8 cellular contexts compared by ENCODE assay signal in the genomic region with DNA sequence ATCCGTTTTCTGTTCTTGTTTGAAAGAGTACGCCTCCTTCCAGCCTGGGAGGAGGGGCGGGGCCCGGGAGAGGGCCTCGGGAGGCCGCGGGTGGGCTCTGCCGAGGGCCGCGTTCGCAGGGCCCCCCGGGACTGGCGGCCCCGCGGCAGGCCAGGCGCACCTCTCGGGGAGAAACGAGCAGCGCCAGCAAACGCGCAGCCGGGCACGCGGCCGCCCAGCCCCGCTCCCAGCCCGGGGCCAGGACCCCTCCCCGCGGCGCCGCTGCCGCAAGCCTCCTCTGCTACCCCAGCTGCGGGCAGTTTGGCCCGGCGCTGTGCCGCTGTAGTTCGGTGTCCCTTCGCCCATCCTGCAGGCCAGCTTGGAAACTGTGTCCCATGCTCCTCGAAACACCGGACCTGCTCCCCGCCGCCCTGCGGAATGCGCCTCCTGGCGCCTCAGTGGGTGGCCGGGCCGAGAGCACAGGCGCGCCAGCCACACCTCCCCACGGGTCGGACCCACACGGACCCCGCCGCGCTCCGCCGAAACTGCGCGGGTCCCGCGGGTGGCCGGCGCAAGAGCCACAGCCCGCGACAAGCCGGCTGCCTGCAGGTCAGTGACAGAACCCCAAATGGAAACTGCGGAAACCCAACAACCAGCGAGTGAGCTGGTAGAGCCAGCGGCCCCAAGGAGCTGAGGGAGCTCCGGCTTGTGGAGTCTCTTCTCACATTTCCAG. TPM values are rescaled to one million over a fixed set of nuclear protein-coding genes. Genes with fewer than 3 reads are reported as not detected.
DNase-seq lines count a peak whose midpoint lies in the region; ATAC-seq, FAIRE-seq and TF ChIP-seq lines count a peak whose summit lies in the region.

No MANE protein-coding gene starts in this region.

- no peak overlapping the region for H3K14ac ChIP-seq in mesenchymal stem cell (ENCODE audit: low read length in 2 of 2)

- no peak overlapping the region for H2BK5ac ChIP-seq in mesenchymal stem cell (ENCODE audit: low read depth, low read length, poor library complexity, severe bottlenecking)

- H2AK5ac ChIP-seq in mesenchymal stem cell (ENCODE audit: low read length, severe bottlenecking) = no peak overlapping the region

- H2BK120ac ChIP-seq in mesenchymal stem cell (ENCODE audit: low read depth, low read length) = no peak overlapping the region

- H3K18ac ChIP-seq in mesenchymal stem cell (ENCODE audit: low read depth in 1 of 2, low read length in 2 of 2) = no peak overlapping the region

- no peak overlapping the region for H2BK12ac ChIP-seq in mesenchymal stem cell (ENCODE audit: low read length in 2 of 2)

- no peak overlapping the region for H3K4ac ChIP-seq in mesenchymal stem cell (ENCODE audit: low read depth in 1 of 2, low read length in 2 of 2)

- TF ChIP-seq CTCF in bronchial epithelial cell (IDR thresholded peaks at IDR 0.05; ENCODE audit: insufficient read depth, low read length, severe bottlenecking) (no peak), upper lobe of right lung (IDR thresholded peaks at IDR 0.05) (no peak)

- H3K4me2 ChIP-seq in mesenchymal stem cell (ENCODE audit: low read length, poor library complexity, severe bottlenecking) = peak overlapping the region; percentile 80

- H2AFZ ChIP-seq in mesenchymal stem cell (ENCODE audit: low read depth, low read length) = no peak overlapping the region

- no peak for FAIRE-seq in bronchial epithelial cell (lab: Jason Lieb, UNC)

- H3K9me3 ChIP-seq in mesenchymal stem cell (ENCODE audit: control insufficient read depth, low read length) (no peaks in the 10 kb centered on the region), upper lobe of right lung (no peaks in the 10 kb centered on the region)

- no peak overlapping the region for H3K23ac ChIP-seq in mesenchymal stem cell (ENCODE audit: low read length in 2 of 2)

- intact Hi-C loops in upper lobe of right lung (cut with DNase I) = no loop called here

- H3K79me1 ChIP-seq in mesenchymal stem cell (replicated peaks; ENCODE audit: low read length, poor library complexity, severe bottlenecking) = no peaks in the 10 kb centered on the region

- H4K8ac ChIP-seq in mesenchymal stem cell (ENCODE audit: low read length) = no peak overlapping the region

- peaks cover 20% of the 10 kb centered on the region for H3K27me3 ChIP-seq in bronchial epithelial cell (ENCODE audit: control insufficient read depth, insufficient read depth, low read length)
- H3K27me3 ChIP-seq in mesenchymal stem cell (ENCODE audit: control insufficient read depth in 1 of 2, insufficient read depth in 1 of 2, low read length in 2 of 2) = peaks cover 41 to 87% of the 10 kb centered on the region in 2 experiments
- H3K27me3 ChIP-seq in upper lobe of right lung = peaks cover 27% of the 10 kb centered on the region

- H3K4me3 ChIP-seq in bronchial epithelial cell (ENCODE audit: low read depth, low read length) = peak overlapping the region; percentile 1
- peak overlapping the region; percentile 31 to 67 for H3K4me3 ChIP-seq in mesenchymal stem cell (ENCODE audit: insufficient read depth in 1 of 2, low read depth in 1 of 2, low read length in 2 of 2)
- peak overlapping the region; percentile 50 for H3K4me3 ChIP-seq in upper lobe of right lung

- H3K27ac ChIP-seq in mesenchymal stem cell (ENCODE audit: low read length, poor library complexity, severe bottlenecking) (no peak overlapping the region), upper lobe of right lung (peak overlapping the region; percentile 47)

- H3K36me3 ChIP-seq in bronchial epithelial cell (ENCODE audit: control insufficient read depth, insufficient read depth, low read length) (no peaks in the 10 kb centered on the region), mesenchymal stem cell (ENCODE audit: control insufficient read depth in 1 of 2, insufficient read depth in 2 of 2, low read depth in 1 of 2, low read length in 2 of 2) (no peaks in the 10 kb centered on the region), upper lobe of right lung (no peaks in the 10 kb centered on the region)

- H3K4me1 ChIP-seq in mesenchymal stem cell (ENCODE audit: control insufficient read depth, insufficient read depth, low read depth, low read length) = peaks cover 41% of the 10 kb centered on the region
- peaks cover 31% of the 10 kb centered on the region for H3K4me1 ChIP-seq in upper lobe of right lung

- H2BK15ac ChIP-seq in mesenchymal stem cell (ENCODE audit: low read depth, poor library complexity, severe bottlenecking) = no peak overlapping the region

- DNase-seq in activated CD8-positive, alpha-beta memory T cell treated with anti-CD3 and anti-CD28 coated beads for 24 hours = peak; percentile 62
- DNase-seq in activated CD8-positive, alpha-beta memory T cell treated with anti-CD3 and anti-CD28 coated beads, Interleukin-2, amount 50 U/mL, for 4 hours = no peak
- DNase-seq in bronchial epithelial cell (ENCODE audit: low read depth) (no peak), mesenchymal stem cell (no peak), upper lobe of right lung (no peak), DMS79 treated with DMSO at 0.1 percent for 48 hours (lab: John Stamatoyannopoulos, UW) (no peak), HUDEP-2 (lab: John Stamatoyannopoulos, UW; ENCODE audit: unreplicated experiment in 76 of 76) (no peak)

- H3K9ac ChIP-seq in mesenchymal stem cell (ENCODE audit: low read length) = no peak overlapping the region

- ATAC-seq in upper lobe of right lung (no peak), HG03039 (IDR thresholded peaks at IDR 0.05; ENCODE audit: unreplicated experiment) (no peak)

- 2% methylated on average over 59 of the region's 70 CpGs for WGBS in mesenchymal stem cell

- peak overlapping the region; percentile 22 for H4K91ac ChIP-seq in mesenchymal stem cell (ENCODE audit: low read length)

RNA-seq across cellular contexts. Expression of gene OCA2, which starts 2.2 kb away (rescaled TPM):
- total RNA-seq in bronchial epithelial cell (0.26 TPM in 2 replicates), upper lobe of right lung (0.55 TPM)
- polyA plus RNA-seq in mesenchymal stem cell (2013, experiment 1 of 2) = 0.04 TPM
- polyA plus RNA-seq in mesenchymal stem cell (2013, experiment 2 of 2) = 0.07 TPM
